Comparison of ENCODE assay signal across 18 cellular contexts in genomic region chr10:102400598-102401321, GRCh38. TPM values are rescaled to one million over a fixed set of nuclear protein-coding genes. Genes with fewer than 3 reads are reported as not detected.
DNase-seq lines count a peak whose midpoint lies in the region; ATAC-seq and TF ChIP-seq lines count a peak whose summit lies in the region.
"Had no signal": no experiment of that assay in that cellular context is flagged by ENCODE, and none has a peak within 500 bp of the region (broad histone marks: within the 10 kb centered on the region; RNA-seq: fewer than 3 reads in every experiment).

No MANE protein-coding gene starts in this region.

- CTCF ChIA-PET in RWPE1 (lab: Yijun Ruan, JAX), result interaction anchor here (0.6 to 8.9 kb wide), 15 partner anchors 10 to 258 kb away, joined by 3 to 108 read pairs (median 6); partner anchors contain the start of genes C10orf95, FBXL15 and PSD

- H3K4me3 ChIP-seq in gastroesophageal sphincter, result no peak overlapping the region
- no peak overlapping the region for H3K4me3 ChIP-seq in transverse colon
- H3K4me3 ChIP-seq: GM23248, K562 had no signal

- POLR2A ChIA-PET in RWPE1 (lab: Yijun Ruan, JAX; ENCODE audit: low non-redundant PET), result no interaction called here

- no peak for TF ChIP-seq EP300 in gastroesophageal sphincter (IDR thresholded peaks at IDR 0.05)
- TF ChIP-seq EP300 in transverse colon (IDR thresholded peaks at IDR 0.05; ENCODE audit: low read depth), result no peak

- DNase-seq in Right ventricle myocardium superior (peak; percentile 35), cardiac septum (ENCODE audit: low spot score) (no peak), RWPE1 (ENCODE audit: low spot score) (no peak), transverse colon (no peak)
- DNase-seq in NK-92 treated with Interleukin-12 subunit alpha and Interleukin-12 subunit beta, amount 100 ng/mL, for 24 hours (lab: John Stamatoyannopoulos, UW), result no peak
- DNase-seq: activated CD4-positive, CD25-positive, alpha-beta regulatory T cell; cerebellar nuclear complex; effector CD8-positive, alpha-beta T cell; GDM1; GM23248; islet precursor cell; mammary epithelial cell; NCI-H2029 treated with DMSO at 0.1 percent for 48 hours; stomach had no signal

- WGBS in gastroesophageal sphincter (ENCODE audit: low coverage in 1 of 2), 2 donors, result 36 to 72% methylated on average over 3 to 6 of the region's 22 CpGs
- 91% methylated on average over 22 of the region's 22 CpGs; no CpG with 5 or more reads in 1 of the 2 donors for WGBS in transverse colon (ENCODE audit: low coverage in 1 of 2), 2 donors

- TF ChIP-seq POLR2A in gastroesophageal sphincter (IDR thresholded peaks at IDR 0.05), result no peak
- no peak for TF ChIP-seq POLR2A in transverse colon (IDR thresholded peaks at IDR 0.05)

- H3K9me3 ChIP-seq in gastroesophageal sphincter, result no peaks in the 10 kb centered on the region
- no peaks in the 10 kb centered on the region for H3K9me3 ChIP-seq in transverse colon
- H3K9me3 ChIP-seq: stomach had no signal

- ATAC-seq in Right ventricle myocardium superior (ENCODE audit: poor library complexity) (no peak), gastroesophageal sphincter (no peak), HG03025 (IDR thresholded peaks at IDR 0.05; ENCODE audit: low FRiP score, unreplicated experiment) (no peak), HG02642 (IDR thresholded peaks at IDR 0.05; ENCODE audit: poor library complexity, unreplicated experiment) (no peak)
- ATAC-seq: K562 had no signal

- TF ChIP-seq CTCF in RWPE1 (conservative IDR thresholded peaks at IDR 0.05; ENCODE audit: low read depth) (no peak), gastroesophageal sphincter (IDR thresholded peaks at IDR 0.05) (no peak), transverse colon (IDR thresholded peaks at IDR 0.05) (no peak)

- peaks cover 0 to 88% (median 25%) of the 10 kb centered on the region in 3 donors for H3K4me1 ChIP-seq in gastroesophageal sphincter
- peaks cover 19 to 42% (median 29%) of the 10 kb centered on the region in 4 donors for H3K4me1 ChIP-seq in transverse colon

- H3K27ac ChIP-seq in RWPE1 (peak overlapping the region; percentile 85), gastroesophageal sphincter (peak overlapping the region in 3 of 4 donors; percentile 95 to 98 (median 96)), transverse colon (peak overlapping the region in 3 of 4 donors; percentile 85 to 99 (median 94))
- H3K27ac ChIP-seq: GM23248 had no signal

- in situ Hi-C loops in transverse colon (cut with MboI; ENCODE audit: low pct_ligation_motif_present in 1 of 4, low pct_unique_long_range_greater_than_20kb in 1 of 4, low sequenced_read_pairs in 3 of 4), result no loop called here

- peaks cover 0 to 59% of the 10 kb centered on the region in 2 donors for H3K36me3 ChIP-seq in gastroesophageal sphincter
- H3K36me3 ChIP-seq in transverse colon, result no peaks in the 10 kb centered on the region

- no peaks in the 10 kb centered on the region for H3K27me3 ChIP-seq in gastroesophageal sphincter
- no peaks in the 10 kb centered on the region for H3K27me3 ChIP-seq in transverse colon

- intact Hi-C loops in Right ventricle myocardium superior (cut with DNase I), result loop anchor here (5.0 kb wide), 1 partner anchor 182 kb away; no protein-coding TSS in a partner anchor
- intact Hi-C loops in cardiac septum (cut with DNase I), result loop anchor here (5.0 kb wide), 1 partner anchor 233 kb away; no protein-coding TSS in a partner anchor
- intact Hi-C loops in transverse colon (cut with DNase I; ENCODE audit: low total_unique reads), result no loop called here

RNA-seq across cellular contexts. Expression of gene NFKB2, which starts 5.3 kb away (rescaled TPM):
- total RNA-seq in Right ventricle myocardium superior, result 13.3 TPM
- total RNA-seq in cardiac septum, result 20.5 TPM
- total RNA-seq in gastroesophageal sphincter, result 10 to 100 TPM; 20.5 to 31.6 (median 24.8) TPM
- total RNA-seq in transverse colon, result 10 to 100 TPM in 3 of 4 donors, 1 to 10 TPM in 1; 4.4 to 24.5 (median 17.8) TPM

RNA-seq across cellular contexts. Expression of gene PSD, which starts 17.8 kb away (rescaled TPM):
- total RNA-seq in Right ventricle myocardium superior (0.89 TPM), cardiac septum (1.7 TPM), gastroesophageal sphincter (100 to 1,000 TPM in 1 of 4 donors, 10 to 100 TPM in 3; 28.6 to 195 (median 41.4) TPM), transverse colon (10 to 100 TPM; 38.9 to 56.1 (median 49.4) TPM)

RNA-seq across cellular contexts. Expression of gene FBXL15, which starts 19.9 kb away (rescaled TPM):
- 9.4 TPM for total RNA-seq in Right ventricle myocardium superior
- total RNA-seq in cardiac septum, result 12.1 TPM
- 10 to 100 TPM; 18.6 to 41.9 (median 26.1) TPM for total RNA-seq in gastroesophageal sphincter
- total RNA-seq in transverse colon, result 10 to 100 TPM; 16.7 to 56.3 (median 46.0) TPM

RNA-seq across cellular contexts. Expression of gene CUEDC2, which starts 31.6 kb away (rescaled TPM):
- total RNA-seq in Right ventricle myocardium superior (73.8 TPM), cardiac septum (62.4 TPM), gastroesophageal sphincter (10 to 100 TPM; 61.4 to 84.3 (median 67.5) TPM), transverse colon (10 to 100 TPM in 3 of 4 donors, 1 to 10 TPM in 1; 5.2 to 35.2 (median 33.5) TPM)

RNA-seq across cellular contexts. Expression of gene C10orf95, which starts 50.6 kb away (rescaled TPM):
- total RNA-seq in Right ventricle myocardium superior, result not detected
- total RNA-seq in cardiac septum, result not detected
- not detected for total RNA-seq in gastroesophageal sphincter
- total RNA-seq in transverse colon, result 10 to 100 TPM in 1 of 4 donors, 1 to 10 TPM in 1, under 1 TPM in 2; 0.48 to 34.4 (median 1.1) TPM
- total RNA-seq: GM23248 had no signal

Comparison
In these comparisons a context has a peak if more than half of its experiments do, and no peak if none do; other contexts are left out.
1. RNA of gene PSD, which starts 17.8 kb away (total RNA-seq): 28.6 to 195 TPM in gastroesophageal sphincter and 38.9 to 56.1 TPM in transverse colon; 1.7 TPM in cardiac septum (single experiment) and 0.89 TPM in Right ventricle myocardium superior (single experiment); every median in the first group is over 10 times any median in the second.
2. Peak in every context shown above with its lines, with median percentiles within 50 percentile points of each other: H3K27ac ChIP-seq.